ENCODE assay signal across 1 cellular context in the genomic region with DNA sequence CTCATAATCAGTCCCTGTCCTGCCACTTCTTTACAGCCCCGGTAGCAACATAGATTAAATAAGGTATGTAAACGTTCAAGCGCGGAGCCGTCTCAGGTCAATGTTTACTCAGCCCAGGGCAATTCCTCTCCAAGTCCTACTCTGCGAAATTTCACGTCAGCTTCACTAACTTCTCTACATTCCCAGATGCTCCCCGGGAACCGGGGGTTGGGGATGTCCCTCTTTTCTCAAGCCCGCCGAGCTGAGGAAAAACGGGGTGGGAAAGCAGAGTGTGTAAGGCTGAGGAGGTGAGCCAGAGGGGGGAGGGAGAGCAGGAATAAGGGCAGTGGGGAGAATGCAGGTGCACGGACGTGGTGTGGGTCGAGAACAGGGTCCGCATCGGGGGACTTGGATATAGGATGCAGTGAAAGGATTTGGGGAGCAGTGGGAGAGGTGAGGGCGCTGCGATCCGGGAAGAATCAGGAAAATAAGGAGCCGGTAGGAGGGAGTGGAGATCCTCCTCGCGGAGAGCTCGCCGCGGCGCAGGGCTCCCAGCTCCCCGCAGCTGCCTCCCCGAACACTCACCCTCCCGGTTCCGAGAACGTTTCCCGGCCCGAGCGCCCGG.
TF ChIP-seq lines count a peak whose summit lies in the region.

No MANE protein-coding gene starts in this region.

TF ChIP-seq in HepG2, 621 proteins besides CTCF, POLR2A, EP300 and RAD21 (continued from another document and continues in another):
- TF ChIP-seq, protein P1, sequence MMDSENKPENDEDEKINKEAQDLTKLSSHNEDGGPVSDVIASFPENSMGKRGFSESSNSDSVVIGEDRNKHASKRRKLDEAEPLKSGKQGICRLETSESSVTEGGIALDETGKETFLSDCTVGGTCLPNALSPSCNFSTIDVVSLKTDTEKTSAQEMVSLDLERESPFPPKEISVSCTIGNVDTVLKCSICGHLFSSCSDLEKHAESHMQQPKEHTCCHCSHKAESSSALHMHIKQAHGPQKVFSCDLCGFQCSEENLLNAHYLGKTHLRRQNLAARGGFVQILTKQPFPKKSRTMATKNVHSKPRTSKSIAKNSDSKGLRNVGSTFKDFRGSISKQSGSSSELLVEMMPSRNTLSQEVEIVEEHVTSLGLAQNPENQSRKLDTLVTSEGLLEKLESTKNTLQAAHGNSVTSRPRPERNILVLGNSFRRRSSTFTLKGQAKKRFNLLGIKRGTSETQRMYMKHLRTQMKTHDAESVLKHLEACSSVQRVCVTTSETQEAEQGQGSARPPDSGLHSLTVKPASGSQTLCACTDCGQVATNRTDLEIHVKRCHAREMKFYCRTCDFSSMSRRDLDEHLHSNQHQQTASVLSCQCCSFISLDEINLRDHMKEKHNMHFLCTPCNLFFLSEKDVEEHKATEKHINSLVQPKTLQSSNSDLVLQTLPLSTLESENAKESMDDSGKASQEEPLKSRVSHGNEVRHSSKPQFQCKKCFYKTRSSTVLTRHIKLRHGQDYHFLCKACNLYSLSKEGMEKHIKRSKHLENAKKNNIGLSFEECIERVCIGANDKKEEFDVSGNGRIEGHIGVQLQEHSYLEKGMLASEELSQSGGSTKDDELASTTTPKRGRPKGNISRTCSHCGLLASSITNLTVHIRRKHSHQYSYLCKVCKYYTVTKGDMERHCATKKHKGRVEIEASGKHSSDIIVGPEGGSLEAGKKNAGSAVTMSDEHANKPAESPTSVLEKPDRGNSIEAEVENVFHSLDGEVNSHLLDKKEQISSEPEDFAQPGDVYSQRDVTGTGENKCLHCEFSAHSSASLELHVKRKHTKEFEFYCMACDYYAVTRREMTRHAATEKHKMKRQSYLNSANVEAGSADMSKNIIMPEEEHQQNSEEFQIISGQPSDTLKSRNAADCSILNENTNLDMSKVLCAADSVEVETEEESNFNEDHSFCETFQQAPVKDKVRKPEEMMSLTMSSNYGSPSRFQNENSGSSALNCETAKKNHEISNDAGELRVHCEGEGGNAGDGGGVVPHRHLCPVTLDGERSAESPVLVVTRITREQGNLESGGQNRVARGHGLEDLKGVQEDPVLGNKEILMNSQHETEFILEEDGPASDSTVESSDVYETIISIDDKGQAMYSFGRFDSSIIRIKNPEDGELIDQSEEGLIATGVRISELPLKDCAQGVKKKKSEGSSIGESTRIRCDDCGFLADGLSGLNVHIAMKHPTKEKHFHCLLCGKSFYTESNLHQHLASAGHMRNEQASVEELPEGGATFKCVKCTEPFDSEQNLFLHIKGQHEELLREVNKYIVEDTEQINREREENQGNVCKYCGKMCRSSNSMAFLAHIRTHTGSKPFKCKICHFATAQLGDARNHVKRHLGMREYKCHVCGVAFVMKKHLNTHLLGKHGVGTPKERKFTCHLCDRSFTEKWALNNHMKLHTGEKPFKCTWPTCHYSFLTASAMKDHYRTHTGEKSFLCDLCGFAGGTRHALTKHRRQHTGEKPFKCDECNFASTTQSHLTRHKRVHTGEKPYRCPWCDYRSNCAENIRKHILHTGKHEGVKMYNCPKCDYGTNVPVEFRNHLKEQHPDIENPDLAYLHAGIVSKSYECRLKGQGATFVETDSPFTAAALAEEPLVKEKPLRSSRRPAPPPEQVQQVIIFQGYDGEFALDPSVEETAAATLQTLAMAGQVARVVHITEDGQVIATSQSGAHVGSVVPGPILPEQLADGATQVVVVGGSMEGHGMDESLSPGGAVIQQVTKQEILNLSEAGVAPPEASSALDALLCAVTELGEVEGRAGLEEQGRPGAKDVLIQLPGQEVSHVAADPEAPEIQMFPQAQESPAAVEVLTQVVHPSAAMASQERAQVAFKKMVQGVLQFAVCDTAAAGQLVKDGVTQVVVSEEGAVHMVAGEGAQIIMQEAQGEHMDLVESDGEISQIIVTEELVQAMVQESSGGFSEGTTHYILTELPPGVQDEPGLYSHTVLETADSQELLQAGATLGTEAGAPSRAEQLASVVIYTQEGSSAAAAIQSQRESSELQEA (CRISPR knock-in tag; IDR thresholded peaks at IDR 0.05; ENCODE audit: not compliant biosample characterization) = no peak
- TF ChIP-seq ZNF569 (CRISPR knock-in tag; IDR thresholded peaks at IDR 0.05; ENCODE audit: borderline replicate concordance) (no peak), CCAR2 (optimal IDR thresholded peaks at IDR 0.05; ENCODE audit: low read depth, low read length) (no peak), ZNF30 (CRISPR knock-in tag; IDR thresholded peaks at IDR 0.05) (no peak), MBNL3 (CRISPR knock-in tag; conservative IDR thresholded peaks at IDR 0.05) (no peak), ZNF34 (CRISPR knock-in tag; IDR thresholded peaks at IDR 0.05; ENCODE audit: borderline replicate concordance) (no peak), ARNT2 (CRISPR knock-in tag; IDR thresholded peaks at IDR 0.05; ENCODE audit: low read depth) (no peak), ZNF674 (CRISPR knock-in tag; IDR thresholded peaks at IDR 0.05; ENCODE audit: low read depth) (no peak; the same call in 1 of the 2 replicates), ARNT (IDR thresholded peaks at IDR 0.05) (peak; percentile 27; the same call in 1 of the 2 replicates), ZSCAN29 (CRISPR knock-in tag; conservative IDR thresholded peaks at IDR 0.05) (peak; percentile 71; the same call in 1 of the 2 replicates), PHB2 (IDR thresholded peaks at IDR 0.05; ENCODE audit: partially characterized antibody) (no peak), RFXANK (CRISPR knock-in tag; IDR thresholded peaks at IDR 0.05) (0 out of 2 replicates have a peak, but pooled peaks have one; percentile 2), TSC22D2 (CRISPR knock-in tag; IDR thresholded peaks at IDR 0.05; ENCODE audit: borderline replicate concordance) (no peak), ZNF33B (CRISPR knock-in tag; IDR thresholded peaks at IDR 0.05) (peak; percentile 75; the same call in 1 of the 2 replicates), NFIB (CRISPR knock-in tag; IDR thresholded peaks at IDR 0.05; ENCODE audit: borderline replicate concordance) (no peak), KAT7 (CRISPR knock-in tag; IDR thresholded peaks at IDR 0.05; ENCODE audit: borderline replicate concordance) (peak; percentile 49), CBX1 (IDR thresholded peaks at IDR 0.05; ENCODE audit: low read depth) (no peak), RFXAP (CRISPR knock-in tag; IDR thresholded peaks at IDR 0.05; ENCODE audit: borderline replicate concordance) (no peak; the same call in 1 of the 2 replicates), GZF1 (CRISPR knock-in tag; IDR thresholded peaks at IDR 0.05) (peak; percentile 83; the same call in 1 of the 2 replicates), HDAC2 (CRISPR knock-in tag; IDR thresholded peaks at IDR 0.05) (peak; percentile 67), ZNF296 (CRISPR knock-in tag; conservative IDR thresholded peaks at IDR 0.05) (peak; percentile 58; the same call in 1 of the 2 replicates), GATAD2A (CRISPR knock-in tag; IDR thresholded peaks at IDR 0.05) (peak; percentile 61; the same call in 1 of the 2 replicates)
- TF ChIP-seq, protein P2, sequence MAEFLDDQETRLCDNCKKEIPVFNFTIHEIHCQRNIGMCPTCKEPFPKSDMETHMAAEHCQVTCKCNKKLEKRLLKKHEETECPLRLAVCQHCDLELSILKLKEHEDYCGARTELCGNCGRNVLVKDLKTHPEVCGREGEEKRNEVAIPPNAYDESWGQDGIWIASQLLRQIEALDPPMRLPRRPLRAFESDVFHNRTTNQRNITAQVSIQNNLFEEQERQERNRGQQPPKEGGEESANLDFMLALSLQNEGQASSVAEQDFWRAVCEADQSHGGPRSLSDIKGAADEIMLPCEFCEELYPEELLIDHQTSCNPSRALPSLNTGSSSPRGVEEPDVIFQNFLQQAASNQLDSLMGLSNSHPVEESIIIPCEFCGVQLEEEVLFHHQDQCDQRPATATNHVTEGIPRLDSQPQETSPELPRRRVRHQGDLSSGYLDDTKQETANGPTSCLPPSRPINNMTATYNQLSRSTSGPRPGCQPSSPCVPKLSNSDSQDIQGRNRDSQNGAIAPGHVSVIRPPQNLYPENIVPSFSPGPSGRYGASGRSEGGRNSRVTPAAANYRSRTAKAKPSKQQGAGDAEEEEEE (CRISPR knock-in tag; IDR thresholded peaks at IDR 0.05; ENCODE audit: borderline replicate concordance) = no peak
- TF ChIP-seq, protein P3, sequence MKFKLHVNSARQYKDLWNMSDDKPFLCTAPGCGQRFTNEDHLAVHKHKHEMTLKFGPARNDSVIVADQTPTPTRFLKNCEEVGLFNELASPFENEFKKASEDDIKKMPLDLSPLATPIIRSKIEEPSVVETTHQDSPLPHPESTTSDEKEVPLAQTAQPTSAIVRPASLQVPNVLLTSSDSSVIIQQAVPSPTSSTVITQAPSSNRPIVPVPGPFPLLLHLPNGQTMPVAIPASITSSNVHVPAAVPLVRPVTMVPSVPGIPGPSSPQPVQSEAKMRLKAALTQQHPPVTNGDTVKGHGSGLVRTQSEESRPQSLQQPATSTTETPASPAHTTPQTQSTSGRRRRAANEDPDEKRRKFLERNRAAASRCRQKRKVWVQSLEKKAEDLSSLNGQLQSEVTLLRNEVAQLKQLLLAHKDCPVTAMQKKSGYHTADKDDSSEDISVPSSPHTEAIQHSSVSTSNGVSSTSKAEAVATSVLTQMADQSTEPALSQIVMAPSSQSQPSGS (CRISPR knock-in tag; IDR thresholded peaks at IDR 0.05) = no peak
- TF ChIP-seq, protein P4, sequence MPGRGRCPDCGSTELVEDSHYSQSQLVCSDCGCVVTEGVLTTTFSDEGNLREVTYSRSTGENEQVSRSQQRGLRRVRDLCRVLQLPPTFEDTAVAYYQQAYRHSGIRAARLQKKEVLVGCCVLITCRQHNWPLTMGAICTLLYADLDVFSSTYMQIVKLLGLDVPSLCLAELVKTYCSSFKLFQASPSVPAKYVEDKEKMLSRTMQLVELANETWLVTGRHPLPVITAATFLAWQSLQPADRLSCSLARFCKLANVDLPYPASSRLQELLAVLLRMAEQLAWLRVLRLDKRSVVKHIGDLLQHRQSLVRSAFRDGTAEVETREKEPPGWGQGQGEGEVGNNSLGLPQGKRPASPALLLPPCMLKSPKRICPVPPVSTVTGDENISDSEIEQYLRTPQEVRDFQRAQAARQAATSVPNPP (CRISPR knock-in tag; IDR thresholded peaks at IDR 0.05) = peak; percentile 60; the same call in 1 of the 2 replicates
- TF ChIP-seq, protein P5, sequence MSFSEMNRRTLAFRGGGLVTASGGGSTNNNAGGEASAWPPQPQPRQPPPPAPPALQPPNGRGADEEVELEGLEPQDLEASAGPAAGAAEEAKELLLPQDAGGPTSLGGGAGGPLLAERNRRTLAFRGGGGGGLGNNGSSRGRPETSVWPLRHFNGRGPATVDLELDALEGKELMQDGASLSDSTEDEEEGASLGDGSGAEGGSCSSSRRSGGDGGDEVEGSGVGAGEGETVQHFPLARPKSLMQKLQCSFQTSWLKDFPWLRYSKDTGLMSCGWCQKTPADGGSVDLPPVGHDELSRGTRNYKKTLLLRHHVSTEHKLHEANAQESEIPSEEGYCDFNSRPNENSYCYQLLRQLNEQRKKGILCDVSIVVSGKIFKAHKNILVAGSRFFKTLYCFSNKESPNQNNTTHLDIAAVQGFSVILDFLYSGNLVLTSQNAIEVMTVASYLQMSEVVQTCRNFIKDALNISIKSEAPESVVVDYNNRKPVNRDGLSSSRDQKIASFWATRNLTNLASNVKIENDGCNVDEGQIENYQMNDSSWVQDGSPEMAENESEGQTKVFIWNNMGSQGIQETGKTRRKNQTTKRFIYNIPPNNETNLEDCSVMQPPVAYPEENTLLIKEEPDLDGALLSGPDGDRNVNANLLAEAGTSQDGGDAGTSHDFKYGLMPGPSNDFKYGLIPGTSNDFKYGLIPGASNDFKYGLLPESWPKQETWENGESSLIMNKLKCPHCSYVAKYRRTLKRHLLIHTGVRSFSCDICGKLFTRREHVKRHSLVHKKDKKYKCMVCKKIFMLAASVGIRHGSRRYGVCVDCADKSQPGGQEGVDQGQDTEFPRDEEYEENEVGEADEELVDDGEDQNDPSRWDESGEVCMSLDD (CRISPR knock-in tag; IDR thresholded peaks at IDR 0.05; ENCODE audit: borderline replicate concordance) = peak; percentile 63; the same call in 1 of the 2 replicates
- TF ChIP-seq, protein P6, sequence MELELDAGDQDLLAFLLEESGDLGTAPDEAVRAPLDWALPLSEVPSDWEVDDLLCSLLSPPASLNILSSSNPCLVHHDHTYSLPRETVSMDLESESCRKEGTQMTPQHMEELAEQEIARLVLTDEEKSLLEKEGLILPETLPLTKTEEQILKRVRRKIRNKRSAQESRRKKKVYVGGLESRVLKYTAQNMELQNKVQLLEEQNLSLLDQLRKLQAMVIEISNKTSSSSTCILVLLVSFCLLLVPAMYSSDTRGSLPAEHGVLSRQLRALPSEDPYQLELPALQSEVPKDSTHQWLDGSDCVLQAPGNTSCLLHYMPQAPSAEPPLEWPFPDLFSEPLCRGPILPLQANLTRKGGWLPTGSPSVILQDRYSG (CRISPR knock-in tag; IDR thresholded peaks at IDR 0.05) = no peak
- TF ChIP-seq, protein P7, sequence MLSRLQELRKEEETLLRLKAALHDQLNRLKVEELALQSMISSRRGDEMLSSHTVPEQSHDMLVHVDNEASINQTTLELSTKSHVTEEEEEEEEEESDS (CRISPR knock-in tag; IDR thresholded peaks at IDR 0.05; ENCODE audit: borderline replicate concordance) = no peak
- TF ChIP-seq, protein P8, sequence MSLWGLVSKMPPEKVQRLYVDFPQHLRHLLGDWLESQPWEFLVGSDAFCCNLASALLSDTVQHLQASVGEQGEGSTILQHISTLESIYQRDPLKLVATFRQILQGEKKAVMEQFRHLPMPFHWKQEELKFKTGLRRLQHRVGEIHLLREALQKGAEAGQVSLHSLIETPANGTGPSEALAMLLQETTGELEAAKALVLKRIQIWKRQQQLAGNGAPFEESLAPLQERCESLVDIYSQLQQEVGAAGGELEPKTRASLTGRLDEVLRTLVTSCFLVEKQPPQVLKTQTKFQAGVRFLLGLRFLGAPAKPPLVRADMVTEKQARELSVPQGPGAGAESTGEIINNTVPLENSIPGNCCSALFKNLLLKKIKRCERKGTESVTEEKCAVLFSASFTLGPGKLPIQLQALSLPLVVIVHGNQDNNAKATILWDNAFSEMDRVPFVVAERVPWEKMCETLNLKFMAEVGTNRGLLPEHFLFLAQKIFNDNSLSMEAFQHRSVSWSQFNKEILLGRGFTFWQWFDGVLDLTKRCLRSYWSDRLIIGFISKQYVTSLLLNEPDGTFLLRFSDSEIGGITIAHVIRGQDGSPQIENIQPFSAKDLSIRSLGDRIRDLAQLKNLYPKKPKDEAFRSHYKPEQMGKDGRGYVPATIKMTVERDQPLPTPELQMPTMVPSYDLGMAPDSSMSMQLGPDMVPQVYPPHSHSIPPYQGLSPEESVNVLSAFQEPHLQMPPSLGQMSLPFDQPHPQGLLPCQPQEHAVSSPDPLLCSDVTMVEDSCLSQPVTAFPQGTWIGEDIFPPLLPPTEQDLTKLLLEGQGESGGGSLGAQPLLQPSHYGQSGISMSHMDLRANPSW (CRISPR knock-in tag; IDR thresholded peaks at IDR 0.05; ENCODE audit: borderline replicate concordance) = no peak
- TF ChIP-seq, protein P9, sequence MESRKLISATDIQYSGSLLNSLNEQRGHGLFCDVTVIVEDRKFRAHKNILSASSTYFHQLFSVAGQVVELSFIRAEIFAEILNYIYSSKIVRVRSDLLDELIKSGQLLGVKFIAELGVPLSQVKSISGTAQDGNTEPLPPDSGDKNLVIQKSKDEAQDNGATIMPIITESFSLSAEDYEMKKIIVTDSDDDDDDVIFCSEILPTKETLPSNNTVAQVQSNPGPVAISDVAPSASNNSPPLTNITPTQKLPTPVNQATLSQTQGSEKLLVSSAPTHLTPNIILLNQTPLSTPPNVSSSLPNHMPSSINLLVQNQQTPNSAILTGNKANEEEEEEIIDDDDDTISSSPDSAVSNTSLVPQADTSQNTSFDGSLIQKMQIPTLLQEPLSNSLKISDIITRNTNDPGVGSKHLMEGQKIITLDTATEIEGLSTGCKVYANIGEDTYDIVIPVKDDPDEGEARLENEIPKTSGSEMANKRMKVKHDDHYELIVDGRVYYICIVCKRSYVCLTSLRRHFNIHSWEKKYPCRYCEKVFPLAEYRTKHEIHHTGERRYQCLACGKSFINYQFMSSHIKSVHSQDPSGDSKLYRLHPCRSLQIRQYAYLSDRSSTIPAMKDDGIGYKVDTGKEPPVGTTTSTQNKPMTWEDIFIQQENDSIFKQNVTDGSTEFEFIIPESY (CRISPR knock-in tag; IDR thresholded peaks at IDR 0.05) = no peak
